ENCODE assay signal across 14 cellular contexts in genomic region chr1:113941245-113941559, GRCh38. TPM values are rescaled to one million over a fixed set of nuclear protein-coding genes. Genes with fewer than 3 reads are reported as not detected.
A peak's percentile ranks its signal among the peaks of the same experiment; 100 is the strongest.
DNase-seq lines count a peak whose midpoint lies in the region; ATAC-seq and TF ChIP-seq lines count a peak whose summit lies in the region.
"Had no signal": no experiment of that assay in that cellular context is flagged by ENCODE, and none has a peak within 500 bp of the region (broad histone marks: within the 10 kb centered on the region; RNA-seq: fewer than 3 reads in every experiment).

No MANE protein-coding gene starts in this region.

- DNase-seq in CD4-positive, alpha-beta T cell, result no peak
- no peak for DNase-seq in activated CD4-positive, alpha-beta memory T cell treated with anti-CD3 and anti-CD28 coated beads, Interleukin-2, amount 10 ng/mL, durations not matched to agents 7 days and 5 days
- DNase-seq in naive B cell, result no peak
- DNase-seq in T1000 (lab: John Stamatoyannopoulos, UW), result no peak
- DNase-seq in neural progenitor cell (ENCODE audit: low spot score), result no peak
- DNase-seq in SK-N-DZ (ENCODE audit: low spot score), result no peak
- DNase-seq: aorta, DMS79, IMR-90, NCI-H1105 had no signal

- H3K27me3 ChIP-seq in CD4-positive, alpha-beta T cell (ENCODE audit: control insufficient read depth, insufficient read depth, low read length), result no peaks in the 10 kb centered on the region
- no peaks in the 10 kb centered on the region for H3K27me3 ChIP-seq in neural progenitor cell
- H3K27me3 ChIP-seq: BLaER1 had no signal

- no peak for ATAC-seq in CD4-positive, alpha-beta T cell (ENCODE audit: poor library complexity)
- peak; percentile 8 for ATAC-seq in GM18907 (IDR thresholded peaks at IDR 0.05; ENCODE audit: unreplicated experiment)
- ATAC-seq in naive B cell (ENCODE audit: low read depth in 2 of 2), result no peak

- H3K4me3 ChIP-seq in neural progenitor cell, result no peak overlapping the region
- H3K4me3 ChIP-seq: BLaER1, coronary artery had no signal

- peaks cover 15% of the 10 kb centered on the region for H3K4me1 ChIP-seq in neural progenitor cell

- TF ChIP-seq CTCF in CD4-positive, alpha-beta T cell (IDR thresholded peaks at IDR 0.05), result no peak
- TF ChIP-seq CTCF in neural progenitor cell (IDR thresholded peaks at IDR 0.05), result no peak

- peaks cover 86% of the 10 kb centered on the region for H3K79me2 ChIP-seq in neural progenitor cell (ENCODE audit: low read depth)

- no peak overlapping the region for H3K9ac ChIP-seq in neural progenitor cell

- H3K4me1 Mint-ChIP-seq in CD4-positive, alpha-beta T cell (ENCODE audit: low read depth), result peaks cover 71% of the 10 kb centered on the region
- peaks cover 66% of the 10 kb centered on the region for H3K4me1 Mint-ChIP-seq in activated CD4-positive, alpha-beta memory T cell treated with anti-CD3 and anti-CD28 coated beads, Interleukin-2, amount 10 ng/mL, durations not matched to agents 7 days and 5 days
- H3K4me1 Mint-ChIP-seq in naive B cell, result peaks cover 43 to 57% (median 48%) of the 10 kb centered on the region in 3 donors
- peaks cover 16% of the 10 kb centered on the region for H3K4me1 Mint-ChIP-seq in neural progenitor cell

- no peaks in the 10 kb centered on the region for H3K27me3 Mint-ChIP-seq in CD4-positive, alpha-beta T cell
- no peaks in the 10 kb centered on the region for H3K27me3 Mint-ChIP-seq in activated CD4-positive, alpha-beta memory T cell treated with anti-CD3 and anti-CD28 coated beads, Interleukin-2, amount 10 ng/mL, durations not matched to agents 7 days and 5 days
- H3K27me3 Mint-ChIP-seq in naive B cell, result no peaks in the 10 kb centered on the region
- H3K27me3 Mint-ChIP-seq in neural progenitor cell (ENCODE audit: insufficient read depth, low read depth), result no peaks in the 10 kb centered on the region
- H3K27me3 Mint-ChIP-seq: stimulated activated memory B cell treated with anti-CD40 and anti-IgM and Interleukin-4, amounts not matched to agents 10 μg/mL and 1 μg/mL and 100 μg/mL, for 72 hours had no signal

- H3K27ac Mint-ChIP-seq in CD4-positive, alpha-beta T cell, result peak overlapping the region; percentile 78
- H3K27ac Mint-ChIP-seq in activated CD4-positive, alpha-beta memory T cell treated with anti-CD3 and anti-CD28 coated beads, Interleukin-2, amount 10 ng/mL, durations not matched to agents 7 days and 5 days, result peak overlapping the region; percentile 79
- H3K27ac Mint-ChIP-seq in naive B cell, result peak overlapping the region; percentile 35 to 88 (median 68)
- no peak overlapping the region for H3K27ac Mint-ChIP-seq in neural progenitor cell

- peaks cover 70% of the 10 kb centered on the region for H4K20me1 ChIP-seq in neural progenitor cell (ENCODE audit: low read depth)

- POLR2A ChIA-PET in CD4-positive, alpha-beta T cell (lab: Charles Lee), result interaction anchor here (1.5 to 4.3 kb wide), 4 partner anchors 7 to 37 kb away, joined by 4 to 59 read pairs (median 14); partner anchors contain the start of genes AP4B1, DCLRE1B and HIPK1
- POLR2A ChIA-PET in activated CD4-positive, alpha-beta memory T cell treated with anti-CD3 and anti-CD28 coated beads, Interleukin-2, amount 10 ng/mL, durations not matched to agents 7 days and 5 days (lab: Charles Lee), result interaction anchor here (1.3 to 4.0 kb wide), 4 partner anchors 11 to 71 kb away, joined by 3 to 55 read pairs (median 6); partner anchors contain the start of gene HIPK1

- H3K36me3 ChIP-seq in neural progenitor cell, result peaks cover 13% of the 10 kb centered on the region

- H3K4me3 Mint-ChIP-seq in CD4-positive, alpha-beta T cell, result peak overlapping the region; percentile 82
- no peak overlapping the region for H3K4me3 Mint-ChIP-seq in activated CD4-positive, alpha-beta memory T cell treated with anti-CD3 and anti-CD28 coated beads, Interleukin-2, amount 10 ng/mL, durations not matched to agents 7 days and 5 days
- H3K4me3 Mint-ChIP-seq in naive B cell (peak overlapping the region in 1 of 8 donors; percentile 57), neural progenitor cell (no peak overlapping the region)
- H3K4me3 Mint-ChIP-seq: stimulated activated memory B cell treated with anti-CD40 and anti-IgM and Interleukin-4, amounts not matched to agents 10 μg/mL and 1 μg/mL and 100 μg/mL, for 72 hours had no signal

- no peaks in the 10 kb centered on the region for H3K9me3 ChIP-seq in CD4-positive, alpha-beta T cell (ENCODE audit: control insufficient read depth, low read length)
- no peaks in the 10 kb centered on the region for H3K9me3 ChIP-seq in neural progenitor cell (ENCODE audit: low read depth)

- H3K27ac ChIP-seq in CD4-positive, alpha-beta T cell (ENCODE audit: low read depth, low read length), result no peak overlapping the region
- H3K27ac ChIP-seq in neural progenitor cell, result no peak overlapping the region
- H3K27ac ChIP-seq: coronary artery had no signal

- peaks cover 60% of the 10 kb centered on the region for H3K36me3 Mint-ChIP-seq in CD4-positive, alpha-beta T cell (ENCODE audit: low read depth)
- peaks cover 62% of the 10 kb centered on the region for H3K36me3 Mint-ChIP-seq in activated CD4-positive, alpha-beta memory T cell treated with anti-CD3 and anti-CD28 coated beads, Interleukin-2, amount 10 ng/mL, durations not matched to agents 7 days and 5 days (ENCODE audit: low read depth)
- peaks cover 16 to 22% of the 10 kb centered on the region in 2 donors for H3K36me3 Mint-ChIP-seq in naive B cell
- H3K36me3 Mint-ChIP-seq in neural progenitor cell, result peaks cover 42% of the 10 kb centered on the region

- CTCF ChIA-PET in CD4-positive, alpha-beta T cell (lab: Charles Lee), result interaction anchor here (4.2 kb wide), 1 partner anchor 11 kb away, joined by 18 read pairs; the partner anchor contains the start of gene HIPK1
- CTCF ChIA-PET in activated CD4-positive, alpha-beta memory T cell treated with anti-CD3 and anti-CD28 coated beads, Interleukin-2, amount 10 ng/mL, durations not matched to agents 7 days and 5 days (lab: Charles Lee), result interaction anchor here (1.0 kb wide), 1 partner anchor 341 kb away, joined by 4 read pairs; no protein-coding TSS in a partner anchor

- no peak overlapping the region for H2AFZ ChIP-seq in neural progenitor cell (replicated peaks)

- peaks cover 11% of the 10 kb centered on the region for H3F3A ChIP-seq in neural progenitor cell (ENCODE audit: low read depth)

- intact Hi-C loops in CD4-positive, alpha-beta T cell (cut with DNase I, micrococcal nuclease), result no loop called here

- H3K9me3 Mint-ChIP-seq in CD4-positive, alpha-beta T cell, result no peaks in the 10 kb centered on the region
- peaks cover 3% of the 10 kb centered on the region for H3K9me3 Mint-ChIP-seq in activated CD4-positive, alpha-beta memory T cell treated with anti-CD3 and anti-CD28 coated beads, Interleukin-2, amount 10 ng/mL, durations not matched to agents 7 days and 5 days
- H3K9me3 Mint-ChIP-seq in naive B cell (peaks cover 0 to 2% (median 0%) of the 10 kb centered on the region in 7 donors), neural progenitor cell (peaks cover 12% of the 10 kb centered on the region)

- H3K4me2 ChIP-seq in neural progenitor cell, result no peak overlapping the region

RNA-seq across cellular contexts. Expression of gene HIPK1, which starts 12.1 kb away (rescaled TPM):
- 100 to 1,000 TPM; 245 to 251 TPM for total RNA-seq in CD4-positive, alpha-beta T cell
- total RNA-seq in activated CD4-positive, alpha-beta memory T cell treated with anti-CD3 and anti-CD28 coated beads, Interleukin-2, amount 10 ng/mL, durations not matched to agents 7 days and 5 days, result 10 to 100 TPM; 89.5 to 92.5 TPM
- 1 to 10 TPM in 5 of 6 donors, under 1 TPM in 1; 0.08 to 8.6 (median 6.4) TPM for polyA plus RNA-seq in naive B cell (ENCODE audit: low read depth in 6 of 6)
- total RNA-seq in neural progenitor cell (ENCODE audit: low replicate concordance), result 37.1 and 41.3 TPM in 2 replicates
- 11.6 and 13.5 TPM in 2 replicates for polyA plus RNA-seq in SK-N-DZ (2014; cell fraction: cytosol; rRNA removed)
- polyA plus RNA-seq in SK-N-DZ (2014; cell fraction: nucleus; rRNA removed), result 15.4 and 21.5 TPM in 2 replicates

RNA-seq across cellular contexts. Expression of gene DCLRE1B, which starts 36.1 kb away (rescaled TPM):
- total RNA-seq in CD4-positive, alpha-beta T cell, result 1 to 10 TPM; 6.4 to 6.8 TPM
- 10 to 100 TPM; 13.2 to 14.4 TPM for total RNA-seq in activated CD4-positive, alpha-beta memory T cell treated with anti-CD3 and anti-CD28 coated beads, Interleukin-2, amount 10 ng/mL, durations not matched to agents 7 days and 5 days
- polyA plus RNA-seq in naive B cell (ENCODE audit: low read depth in 6 of 6), result 1 to 10 TPM; 2.7 to 7.5 (median 5.0) TPM
- total RNA-seq in neural progenitor cell (ENCODE audit: low replicate concordance), result 8.0 and 11.9 TPM in 2 replicates
- 17.5 and 18.5 TPM in 2 replicates for polyA plus RNA-seq in SK-N-DZ (2014; cell fraction: cytosol; rRNA removed)
- polyA plus RNA-seq in SK-N-DZ (2014; cell fraction: nucleus; rRNA removed), result 6.0 and 6.9 TPM in 2 replicates

RNA-seq across cellular contexts. Expression of gene AP4B1, which starts 36.6 kb away (rescaled TPM):
- 10 to 100 TPM; 44.1 to 48.0 TPM for total RNA-seq in CD4-positive, alpha-beta T cell
- total RNA-seq in activated CD4-positive, alpha-beta memory T cell treated with anti-CD3 and anti-CD28 coated beads, Interleukin-2, amount 10 ng/mL, durations not matched to agents 7 days and 5 days, result 10 to 100 TPM; 53.7 to 56.7 TPM
- 10 to 100 TPM; 13.6 to 24.6 (median 15.8) TPM for polyA plus RNA-seq in naive B cell (ENCODE audit: low read depth in 6 of 6)
- total RNA-seq in neural progenitor cell (ENCODE audit: low replicate concordance), result 13.1 and 27.7 TPM in 2 replicates
- 20.5 and 21.2 TPM in 2 replicates for polyA plus RNA-seq in SK-N-DZ (2014; cell fraction: cytosol; rRNA removed)
- polyA plus RNA-seq in SK-N-DZ (2014; cell fraction: nucleus; rRNA removed), result 76.1 and 76.7 TPM in 2 replicates

RNA-seq across cellular contexts. Expression of gene OLFML3, which starts 38.1 kb away (rescaled TPM):
- total RNA-seq in CD4-positive, alpha-beta T cell, result under 1 TPM; 0.30 to 0.31 TPM
- total RNA-seq in activated CD4-positive, alpha-beta memory T cell treated with anti-CD3 and anti-CD28 coated beads, Interleukin-2, amount 10 ng/mL, durations not matched to agents 7 days and 5 days, result under 1 TPM; 0.20 to 0.45 TPM
- not detected for polyA plus RNA-seq in naive B cell (ENCODE audit: low read depth in 6 of 6)
- total RNA-seq in neural progenitor cell (ENCODE audit: low replicate concordance), result 13.4 and 19.3 TPM in 2 replicates
- 12.2 and 12.3 TPM in 2 replicates for polyA plus RNA-seq in SK-N-DZ (2014; cell fraction: cytosol; rRNA removed)
- polyA plus RNA-seq in SK-N-DZ (2014; cell fraction: nucleus; rRNA removed), result 5.3 and 6.9 TPM in 2 replicates

RNA-seq across cellular contexts. Expression of gene BCL2L15, which starts 53.8 kb away (rescaled TPM):
- total RNA-seq in CD4-positive, alpha-beta T cell, result 1 to 10 TPM; 1.2 to 1.5 TPM
- 1 to 10 TPM; 1.6 to 2.9 TPM for total RNA-seq in activated CD4-positive, alpha-beta memory T cell treated with anti-CD3 and anti-CD28 coated beads, Interleukin-2, amount 10 ng/mL, durations not matched to agents 7 days and 5 days
- under 1 TPM in 2 of 6 donors, not detected in 4; 0.05 TPM for polyA plus RNA-seq in naive B cell (ENCODE audit: low read depth in 6 of 6)
- total RNA-seq in neural progenitor cell (ENCODE audit: low replicate concordance), result 0.04 and 0.31 TPM in 2 replicates
- 0.06 and 0.10 TPM in 2 replicates for polyA plus RNA-seq in SK-N-DZ (2014; cell fraction: cytosol; rRNA removed)
- polyA plus RNA-seq in SK-N-DZ (2014; cell fraction: nucleus; rRNA removed), result 0.73 and 13.1 TPM in 2 replicates
